ENCODE assay signal across 9 cellular contexts in the genomic region with DNA sequence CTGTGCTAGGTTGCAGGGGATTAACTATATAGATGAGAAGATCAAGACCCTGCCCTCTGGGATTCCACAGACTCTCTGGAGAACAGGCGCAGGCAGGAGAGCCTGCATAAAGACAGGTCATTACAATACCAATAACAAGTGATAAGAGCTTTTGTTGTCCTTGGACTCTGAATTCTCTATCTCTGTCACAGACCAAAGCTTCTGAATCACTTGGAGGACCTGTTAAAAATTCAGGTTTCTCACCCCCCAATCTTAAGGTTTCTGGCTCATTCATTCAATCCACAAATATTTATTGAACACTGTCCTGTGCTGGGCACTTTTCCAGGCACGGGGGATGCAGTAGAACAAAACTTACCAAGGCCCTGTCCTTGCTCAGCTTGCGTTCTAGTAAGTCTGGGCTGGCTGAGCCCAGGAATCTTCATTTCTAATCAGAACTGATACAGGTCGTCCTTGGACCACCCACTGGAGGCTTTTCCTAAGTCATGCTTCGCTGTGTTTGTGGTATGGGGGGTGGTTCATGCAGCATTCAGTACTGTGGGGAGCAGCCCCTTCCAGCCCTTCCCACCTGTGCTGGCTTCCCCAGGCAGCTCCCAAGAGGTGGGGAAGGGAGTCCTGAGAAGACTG. TPM values are rescaled to one million over a fixed set of nuclear protein-coding genes. Genes with fewer than 3 reads are reported as not detected.
A peak's percentile ranks its signal among the peaks of the same experiment; 100 is the strongest.
DNase-seq lines count a peak whose midpoint lies in the region; ATAC-seq and TF ChIP-seq lines count a peak whose summit lies in the region.
"Had no signal": no experiment of that assay in that cellular context is flagged by ENCODE, and none has a peak within 500 bp of the region (broad histone marks: within the 10 kb centered on the region; RNA-seq: fewer than 3 reads in every experiment).

No MANE protein-coding gene starts in this region.

- intact Hi-C loops in Right ventricle myocardium inferior (cut with DNase I) = loop anchor here (5.0 kb wide), 1 partner anchor 103 kb away; a partner anchor contains a TSS
- intact Hi-C loops in cardiac septum (cut with DNase I) = loop anchor here (5.0 kb wide), 1 partner anchor 48 kb away; no protein-coding TSS in a partner anchor

- WGBS in hepatocyte (ENCODE audit: low lambda C conversion rate, missing lambda C conversion rate) = 54% methylated on average over 5 of the region's 5 CpGs

- ATAC-seq in Right ventricle myocardium inferior (no peak), GM18498 (IDR thresholded peaks at IDR 0.05; ENCODE audit: unreplicated experiment) (no peak)

- H3K4me3 Mint-ChIP-seq in type B pancreatic cell = peak overlapping the region; percentile 89

- no peaks in the 10 kb centered on the region for H3K9me2 ChIP-seq in hepatocyte (replicated peaks; ENCODE audit: insufficient read depth)

- peaks cover 16% of the 10 kb centered on the region for H3K4me1 Mint-ChIP-seq in type B pancreatic cell (ENCODE audit: unreplicated experiment)

- H3K27ac ChIP-seq in right atrium auricular region (no peak overlapping the region), VCaP (peak overlapping the region; percentile 65; the same call in 1 of the 2 replicates), hepatocyte (peak overlapping the region; percentile 97)

- H3K4me3 ChIP-seq in right atrium auricular region (no peak overlapping the region), hepatocyte (peak overlapping the region; percentile 77)

- DNase-seq in Right ventricle myocardium inferior (ENCODE audit: missing footprints) (peak; percentile 35), right atrium auricular region (ENCODE audit: low spot score) (no peak), hepatocyte (ENCODE audit: low spot score) (no peak), type B pancreatic cell (ENCODE audit: extremely low spot score, unreplicated experiment) (no peak), KG1 (lab: John Stamatoyannopoulos, UW) (no peak), cardiac septum (ENCODE audit: low spot score) (no peak)

- H3K4me1 ChIP-seq in right atrium auricular region (peaks cover 0 to 33% of the 10 kb centered on the region in 2 donors), hepatocyte (ENCODE audit: insufficient read depth) (peaks cover 18% of the 10 kb centered on the region)

- H3K27me3 Mint-ChIP-seq in type B pancreatic cell = peaks cover 3% of the 10 kb centered on the region

- no peaks in the 10 kb centered on the region for H3K9me3 Mint-ChIP-seq in type B pancreatic cell

- peaks cover 28% of the 10 kb centered on the region for H3K79me2 ChIP-seq in hepatocyte

- H3K9me3 ChIP-seq in right atrium auricular region (no peaks in the 10 kb centered on the region), hepatocyte (ENCODE audit: low read depth) (no peaks in the 10 kb centered on the region)

- H4K20me1 ChIP-seq in hepatocyte (ENCODE audit: insufficient read depth, poor library complexity, severe bottlenecking) = peaks cover 3% of the 10 kb centered on the region

- H3K36me3 Mint-ChIP-seq in type B pancreatic cell = no peaks in the 10 kb centered on the region

- peak overlapping the region; percentile 69 for H3K27ac Mint-ChIP-seq in type B pancreatic cell

- TF ChIP-seq CTCF in right atrium auricular region (IDR thresholded peaks at IDR 0.05) (no peak), VCaP (conservative IDR thresholded peaks at IDR 0.05) (no peak), hepatocyte (IDR thresholded peaks at IDR 0.05; ENCODE audit: poor library complexity) (no peak), type B pancreatic cell (conservative IDR thresholded peaks at IDR 0.05) (no peak)

- no peak overlapping the region for H2AFZ ChIP-seq in hepatocyte

- H3K36me3 ChIP-seq in right atrium auricular region (peaks cover 10% of the 10 kb centered on the region), hepatocyte (replicated peaks; ENCODE audit: insufficient read depth, low read depth) (no peaks in the 10 kb centered on the region)

- peak overlapping the region; percentile 93 for H3K4me2 ChIP-seq in hepatocyte

- no peaks in the 10 kb centered on the region for H3K27me3 ChIP-seq in right atrium auricular region
- H3K27me3 ChIP-seq in hepatocyte = no peaks in the 10 kb centered on the region

RNA-seq across cellular contexts. Expression of a gene that starts 1.4 kb away (rescaled TPM):
- total RNA-seq in Right ventricle myocardium inferior = 2.1 TPM
- total RNA-seq in right atrium auricular region = 1 to 10 TPM; 2.2 to 3.5 TPM
- 20.5 and 21.3 TPM in 2 replicates for total RNA-seq in hepatocyte
- polyA plus RNA-seq in hepatocyte = 16.3 and 18.1 TPM in 2 replicates
- total RNA-seq in type B pancreatic cell (ENCODE audit: low replicate concordance) = 21.2 and 22.1 TPM in 2 replicates
- 1.9 TPM for total RNA-seq in cardiac septum

RNA-seq across cellular contexts. Expression of a gene that starts 13.7 kb away (rescaled TPM):
- 1.1 TPM for total RNA-seq in Right ventricle myocardium inferior
- total RNA-seq in right atrium auricular region = 1 to 10 TPM in 1 of 2 donors, not detected in 1; 3.2 TPM
- total RNA-seq in hepatocyte = 4.0 and 5.5 TPM in 2 replicates
- 10.3 and 13.1 TPM in 2 replicates for polyA plus RNA-seq in hepatocyte
- total RNA-seq in type B pancreatic cell (ENCODE audit: low replicate concordance) = 3.4 and 4.7 TPM in 2 replicates
- total RNA-seq in cardiac septum = 1.2 TPM

RNA-seq across cellular contexts. Expression of a gene that starts 13.8 kb away (rescaled TPM):
- total RNA-seq in Right ventricle myocardium inferior = 101 TPM
- total RNA-seq in right atrium auricular region = 10 to 100 TPM; 64.6 to 96.7 TPM
- 44.8 and 55.7 TPM in 2 replicates for total RNA-seq in hepatocyte
- polyA plus RNA-seq in hepatocyte = 108 and 117 TPM in 2 replicates
- total RNA-seq in type B pancreatic cell (ENCODE audit: low replicate concordance) = 61.9 and 69.0 TPM in 2 replicates
- total RNA-seq in cardiac septum = 69.9 TPM

RNA-seq across cellular contexts. Expression of a gene that starts 31.3 kb away (rescaled TPM):
- total RNA-seq in Right ventricle myocardium inferior (not detected), right atrium auricular region (not detected), hepatocyte (0.60 TPM in 1 of 2 replicates, not detected in the other), type B pancreatic cell (ENCODE audit: low replicate concordance) (not detected in 2 replicates), cardiac septum (not detected)
- 0.12 TPM in 1 of 2 replicates, not detected in the other for polyA plus RNA-seq in hepatocyte
- total RNA-seq: omental fat pad had no signal

RNA-seq across cellular contexts. Expression of a gene that starts 31.3 kb away (rescaled TPM):
- total RNA-seq in Right ventricle myocardium inferior (0.35 TPM), right atrium auricular region (not detected), hepatocyte (0.04 and 1.6 TPM in 2 replicates), type B pancreatic cell (ENCODE audit: low replicate concordance) (1.6 and 2.4 TPM in 2 replicates), cardiac septum (0.51 TPM)
- polyA plus RNA-seq in hepatocyte = 0.40 and 0.47 TPM in 2 replicates

Comparison
In these comparisons a context has a peak if more than half of its experiments do, and no peak if none do; other contexts are left out.
1. H3K27ac ChIP-seq: peak in VCaP (single experiment) and hepatocyte (single experiment); none in right atrium auricular region (0 of 2).